In the genomic region with DNA sequence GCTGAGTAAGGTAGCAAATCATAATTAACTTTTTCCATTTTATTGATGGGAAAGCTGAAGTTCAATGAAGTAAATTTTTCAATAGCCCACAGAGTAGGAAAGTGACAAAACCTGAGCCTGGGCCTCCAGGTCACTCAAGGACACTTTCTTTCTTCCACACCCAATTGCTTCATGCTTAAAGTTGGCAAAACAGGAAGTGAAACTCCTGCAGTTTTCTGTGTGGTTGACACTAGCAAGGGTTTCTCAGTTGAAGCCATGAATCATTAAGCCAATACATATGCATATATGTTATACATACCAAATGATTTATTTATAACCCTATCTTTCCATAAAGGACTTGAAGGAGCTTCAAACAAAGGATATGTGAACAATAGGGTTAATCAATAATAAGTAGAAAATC, we compare ENCODE assay signal across 8 cellular contexts. TPM values are rescaled to one million over a fixed set of nuclear protein-coding genes. Genes with fewer than 3 reads are reported as not detected.
DNase-seq lines count a peak whose midpoint lies in the region; ATAC-seq and TF ChIP-seq lines count a peak whose summit lies in the region.

No MANE protein-coding gene starts in this region.

- ATAC-seq in GM19035 (IDR thresholded peaks at IDR 0.05; ENCODE audit: unreplicated experiment) (peak; percentile 99), HG02870 (IDR thresholded peaks at IDR 0.05; ENCODE audit: unreplicated experiment) (peak; percentile 95), memory B cell (ENCODE audit: low read depth) (peak; percentile 99)

- H3K9me3 Mint-ChIP-seq in memory B cell, result no peaks in the 10 kb centered on the region
- peaks cover 9% of the 10 kb centered on the region for H3K9me3 Mint-ChIP-seq in endothelial cell (ENCODE audit: unreplicated experiment)

- no peak overlapping the region for H3K4me3 ChIP-seq in OCI-LY1 (ENCODE audit: low read depth, low read length, poor library complexity, severe bottlenecking)

- no peaks in the 10 kb centered on the region for H3K9me2 ChIP-seq in OCI-LY1 (ENCODE audit: low read depth, low read length)

- H3K36me3 Mint-ChIP-seq in memory B cell, result peaks cover 5% of the 10 kb centered on the region
- peaks cover 4% of the 10 kb centered on the region for H3K36me3 Mint-ChIP-seq in endothelial cell (ENCODE audit: low read depth, unreplicated experiment)

- no peak overlapping the region for H2AFZ ChIP-seq in OCI-LY1 (ENCODE audit: low read length)

- no peaks in the 10 kb centered on the region for H4K20me1 ChIP-seq in OCI-LY1 (ENCODE audit: insufficient read depth, low read length)

- no peak overlapping the region for H3K9ac ChIP-seq in OCI-LY1 (ENCODE audit: low read length)

- H3F3A ChIP-seq in OCI-LY1 (ENCODE audit: insufficient read depth, low read length), result no peaks in the 10 kb centered on the region

- no peaks in the 10 kb centered on the region for H3K27me3 ChIP-seq in OCI-LY1 (ENCODE audit: insufficient read depth, low read length)

- TF ChIP-seq CTCF in OCI-LY1 (IDR thresholded peaks at IDR 0.05; ENCODE audit: low read length) (no peak), endothelial cell (IDR thresholded peaks at IDR 0.05; ENCODE audit: unreplicated experiment) (no peak)

- H3K27me3 Mint-ChIP-seq in memory B cell, result no peaks in the 10 kb centered on the region
- no peaks in the 10 kb centered on the region for H3K27me3 Mint-ChIP-seq in endothelial cell (ENCODE audit: unreplicated experiment)

- peaks cover 16% of the 10 kb centered on the region for H3K4me1 ChIP-seq in OCI-LY1 (ENCODE audit: insufficient read depth, low read length, severe bottlenecking)

- DNase-seq in memory B cell (ENCODE audit: low spot score in 2 of 2) (peak; percentile 19 to 51), endothelial cell (ENCODE audit: low spot score) (no peak), hypothalamus (lab: John Stamatoyannopoulos, UW) (no peak), COLO668 (lab: John Stamatoyannopoulos, UW; ENCODE audit: unreplicated experiment) (no peak)
- no peak for DNase-seq in stimulated activated CD4-positive, alpha-beta T cell treated with anti-CD3 and anti-CD28 coated beads, Interleukin-4, amount 100 ng/mL, for 4 hours

- H3K4me3 Mint-ChIP-seq in memory B cell, result peak overlapping the region; percentile 54
- no peak overlapping the region for H3K4me3 Mint-ChIP-seq in endothelial cell (ENCODE audit: unreplicated experiment)

- H3K4me1 Mint-ChIP-seq in memory B cell (peaks cover 21% of the 10 kb centered on the region), endothelial cell (ENCODE audit: unreplicated experiment) (peaks cover 9% of the 10 kb centered on the region)

- peak overlapping the region; percentile 42; the same call in 1 of the 2 replicates for H3K4me2 ChIP-seq in OCI-LY1 (ENCODE audit: low read length)

- no peaks in the 10 kb centered on the region for H3K79me2 ChIP-seq in OCI-LY1 (ENCODE audit: insufficient read depth, low read length)

- H3K27ac ChIP-seq in OCI-LY1 (ENCODE audit: low read depth, low read length, poor library complexity, severe bottlenecking), result no peak overlapping the region

- H3K27ac Mint-ChIP-seq in memory B cell, result peak overlapping the region; percentile 15
- no peak overlapping the region for H3K27ac Mint-ChIP-seq in endothelial cell (ENCODE audit: unreplicated experiment)

- H3K9me3 ChIP-seq in OCI-LY1 (ENCODE audit: low read length), result no peaks in the 10 kb centered on the region

- H3K36me3 ChIP-seq in OCI-LY1 (ENCODE audit: insufficient read depth, low read length), result no peaks in the 10 kb centered on the region

RNA-seq across cellular contexts. Expression of a gene that starts 13.9 kb away (rescaled TPM):
- 7.9 TPM for total RNA-seq in endothelial cell (ENCODE audit: unreplicated experiment)

Comparison
In these comparisons a context has a peak if more than half of its experiments do, and no peak if none do; other contexts are left out.
1. DNase-seq: peak in memory B cell (2 of 2); none in stimulated activated CD4-positive, alpha-beta T cell treated with anti-CD3 and anti-CD28 coated beads, Interleukin-4, amount 100 ng/mL, for 4 hours (0 of 2), endothelial cell (single experiment), hypothalamus (0 of 51) and COLO668 (single experiment).
2. Peak in every context shown above with its lines, with median percentiles within 50 percentile points of each other: ATAC-seq.